ENCODE assay signal across 11 cellular contexts in genomic region chr22:19579113-19579811, GRCh38. TPM values are rescaled to one million over a fixed set of nuclear protein-coding genes. Genes with fewer than 3 reads are reported as not detected.
DNase-seq lines count a peak whose midpoint lies in the region; ATAC-seq, FAIRE-seq and TF ChIP-seq lines count a peak whose summit lies in the region.
"Had no signal": no experiment of that assay in that cellular context is flagged by ENCODE, and none has a peak within 500 bp of the region (broad histone marks: within the 10 kb centered on the region; RNA-seq: fewer than 3 reads in every experiment).

No MANE protein-coding gene starts in this region.

- CTCF ChIA-PET in T-cell (lab: Charles Lee) = interaction anchor here in 1 of 2 donors (0.5 to 0.6 kb wide), 2 partner anchors 16 to 50 kb away, joined by 3 read pairs; no protein-coding TSS in a partner anchor

- POLR2A ChIA-PET in T-cell (lab: Charles Lee) = no interaction called here

- intact Hi-C loops in left ventricle myocardium superior (cut with micrococcal nuclease) = no loop called here
- intact Hi-C loops in pancreas (cut with DNase I) = no loop called here

- H3K4me1 ChIP-seq in right atrium auricular region (peaks cover 0 to 10% of the 10 kb centered on the region in 2 donors), pancreas (no peaks in the 10 kb centered on the region)

- H3K9me3 ChIP-seq in right atrium auricular region (no peaks in the 10 kb centered on the region), pancreas (no peaks in the 10 kb centered on the region)
- H3K9me3 ChIP-seq: suprapubic skin had no signal

- no peaks in the 10 kb centered on the region for H3K27me3 ChIP-seq in right atrium auricular region
- no peaks in the 10 kb centered on the region for H3K27me3 ChIP-seq in pancreas

- FAIRE-seq in pancreas (lab: Jason Lieb, UNC) = no peak

- no peak for TF ChIP-seq CTCF in right atrium auricular region (IDR thresholded peaks at IDR 0.05)
- no peak for TF ChIP-seq CTCF in pancreas (IDR thresholded peaks at IDR 0.05)

- peaks cover 38 to 43% (median 42%) of the 10 kb centered on the region in 3 donors for H3K4me1 Mint-ChIP-seq in T-cell
- peaks cover 42 to 45% of the 10 kb centered on the region in 2 donors for H3K4me1 Mint-ChIP-seq in immature natural killer cell

- ATAC-seq in left ventricle myocardium superior = no peak
- no peak for ATAC-seq in T-cell (replicated peaks in 1 of 4)
- no peak for ATAC-seq in pancreas

- H3K27ac Mint-ChIP-seq in T-cell = peak overlapping the region; percentile 79 to 83
- peak overlapping the region; percentile 30 to 84 (median 62) for H3K27ac Mint-ChIP-seq in immature natural killer cell

- 63 to 73% methylated on average over 4 of the region's 4 CpGs for WGBS in pancreas, 2 donors

- H3K9me3 Mint-ChIP-seq in T-cell (no peaks in the 10 kb centered on the region), immature natural killer cell (no peaks in the 10 kb centered on the region)

- no peaks in the 10 kb centered on the region for H3K27me3 Mint-ChIP-seq in T-cell
- H3K27me3 Mint-ChIP-seq in immature natural killer cell (ENCODE audit: low read depth in 3 of 3) = no peaks in the 10 kb centered on the region

- DNase-seq in right atrium auricular region (ENCODE audit: low spot score) (no peak), left ventricle myocardium superior (no peak), T-cell (no peak), immature natural killer cell (peak in 1 of 3 donors; percentile 3), pancreas (no peak), NK-92 (lab: John Stamatoyannopoulos, UW; ENCODE audit: unreplicated experiment) (no peak), activated gamma-delta T cell (lab: John Stamatoyannopoulos, UW) (no peak), occipital lobe (lab: John Stamatoyannopoulos, UW) (no peak)
- DNase-seq: NCI-H510A, T-helper 9 cell had no signal

- H3K36me3 Mint-ChIP-seq in T-cell = no peaks in the 10 kb centered on the region
- H3K36me3 Mint-ChIP-seq in immature natural killer cell = no peaks in the 10 kb centered on the region

- H3K4me3 Mint-ChIP-seq in T-cell (peak overlapping the region in 1 of 3 donors; percentile 47), immature natural killer cell (peak overlapping the region; percentile 7 to 47 (median 25))

- H3K27ac ChIP-seq in right atrium auricular region (peak overlapping the region; percentile 7 to 39), pancreas (no peak overlapping the region)
- H3K27ac ChIP-seq: suprapubic skin had no signal

- H3K36me3 ChIP-seq in right atrium auricular region = no peaks in the 10 kb centered on the region
- no peaks in the 10 kb centered on the region for H3K36me3 ChIP-seq in pancreas
- H3K36me3 ChIP-seq: suprapubic skin had no signal

- H3K4me3 ChIP-seq in right atrium auricular region (no peak overlapping the region), pancreas (no peak overlapping the region)
- H3K4me3 ChIP-seq: suprapubic skin had no signal

RNA-seq across cellular contexts. Expression of gene CLDN5, which starts 55.1 kb away (rescaled TPM):
- total RNA-seq in right atrium auricular region = 10 to 100 TPM; 16.7 to 44.3 TPM
- 25.5 TPM for total RNA-seq in left ventricle myocardium superior
- total RNA-seq in T-cell = under 1 TPM in 4 of 5 donors, not detected in 1; 0.36 to 0.98 (median 0.85) TPM
- polyA plus RNA-seq in immature natural killer cell = 1 to 10 TPM in 1 of 3 donors, under 1 TPM in 1, not detected in 1; 0.46 to 3.6 TPM
- total RNA-seq in pancreas = 1 to 10 TPM; 3.5 to 7.7 (median 6.4) TPM
- polyA plus RNA-seq in pancreas = 10 to 100 TPM; 44.7 to 47.3 TPM
- total RNA-seq in occipital lobe = 83.8 TPM

Comparison
In these comparisons a context has a peak if more than half of its experiments do, and no peak if none do; other contexts are left out.
1. H3K27ac ChIP-seq: peak in right atrium auricular region (2 of 2); none in pancreas (0 of 4).